Comparison of ENCODE assay signal across 29 cellular contexts in the genomic region with DNA sequence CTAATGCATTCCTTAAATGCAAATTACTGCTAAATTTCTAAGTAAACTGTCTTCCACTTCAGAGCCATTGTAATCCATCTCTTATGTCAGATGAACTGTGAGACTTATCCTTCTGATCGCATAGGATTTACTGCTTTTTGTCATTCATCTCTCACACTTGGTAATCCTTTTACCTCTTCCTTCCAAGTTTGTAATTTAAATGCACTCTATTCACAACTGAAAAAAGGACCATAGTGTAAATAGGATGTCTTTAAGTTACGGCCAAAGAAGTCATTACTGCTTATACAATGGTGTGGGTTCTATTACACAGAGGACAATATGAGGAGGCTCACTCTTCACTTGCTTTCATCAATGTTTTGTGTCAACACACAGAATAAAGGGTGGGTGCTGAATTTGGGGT.
"Had no signal": no experiment of that assay in that cellular context is flagged by ENCODE, and none has a peak within 500 bp of the region (broad histone marks: within the 10 kb centered on the region; RNA-seq: fewer than 3 reads in every experiment).

No MANE protein-coding gene starts in this region.

- H3K36me3 ChIP-seq: esophagus squamous epithelium, suprapubic skin, transverse colon, upper lobe of right lung, uterus had no signal

- H3K9me3 Mint-ChIP-seq: memory B cell; naive B cell; natural killer cell treated with Interleukin-12 subunit alpha and Interleukin-12 subunit beta and Interleukin-15 and Interleukin-18, amount 100 ng/mL, for 72 hours; neural crest cell; stimulated activated naive CD8-positive, alpha-beta T cell treated with anti-CD3 and anti-CD28 coated beads, Interleukin-15, amount 100 ng/mL, for 72 hours had no signal

- H3K4me3 Mint-ChIP-seq: memory B cell; naive B cell; natural killer cell treated with Interleukin-12 subunit alpha and Interleukin-12 subunit beta and Interleukin-15 and Interleukin-18, amount 100 ng/mL, for 72 hours; neural crest cell; stimulated activated naive CD8-positive, alpha-beta T cell treated with anti-CD3 and anti-CD28 coated beads, Interleukin-15, amount 100 ng/mL, for 72 hours had no signal

- H3K4me1 ChIP-seq: esophagus squamous epithelium, heart right ventricle, parathyroid adenoma, suprapubic skin, transverse colon, upper lobe of right lung, uterus had no signal

- DNase-seq: dermis blood vessel endothelial cell; effector memory CD4-positive, alpha-beta T cell; esophagus squamous epithelium; foreskin melanocyte; glutamatergic neuron; heart right ventricle; hippocampal formation; kidney; naive B cell; stimulated activated CD4-positive, alpha-beta T cell treated with anti-CD3 and anti-CD28 coated beads, Interleukin-12 subunit alpha, Interleukin-12 subunit beta, amount 100 ng/mL, for 4 hours; stimulated activated CD4-positive, alpha-beta T cell treated with anti-CD3 and anti-CD28 coated beads, Interleukin-1b, Interleukin-23, amount 100 ng/mL, for 48 hours; stimulated activated CD4-positive, alpha-beta T cell treated with anti-CD3 and anti-CD28 coated beads, Interleukin-4, amount 100 ng/mL, for 1 hour; stimulated activated CD8-positive, alpha-beta memory T cell treated with anti-CD3 and anti-CD28 coated beads, Interleukin-4, amount 100 ng/mL, for 48 hours; stimulated activated naive CD4-positive, alpha-beta T cell; stimulated activated naive CD8-positive, alpha-beta T cell treated with anti-CD3 and anti-CD28 coated beads, Interleukin-15, amount 100 ng/mL, for 72 hours; transverse colon; upper lobe of right lung; uterus had no signal

- H3K27me3 Mint-ChIP-seq: memory B cell; naive B cell; natural killer cell treated with Interleukin-12 subunit alpha and Interleukin-12 subunit beta and Interleukin-15 and Interleukin-18, amount 100 ng/mL, for 72 hours; progenitor cell of endocrine pancreas; stimulated activated naive CD8-positive, alpha-beta T cell treated with anti-CD3 and anti-CD28 coated beads, Interleukin-15, amount 100 ng/mL, for 72 hours had no signal

- H3K4me2 ChIP-seq: smooth muscle cell had no signal

- H3K9ac ChIP-seq: parathyroid adenoma had no signal

- H2AFZ ChIP-seq: parathyroid adenoma had no signal

- ATAC-seq: heart right ventricle; left lobe of liver; natural killer cell treated with Interleukin-12 subunit alpha and Interleukin-12 subunit beta and Interleukin-15 and Interleukin-18, amount 100 ng/mL, for 72 hours; sciatic nerve; stimulated activated naive CD8-positive, alpha-beta T cell treated with anti-CD3 and anti-CD28 coated beads, Interleukin-15, amount 100 ng/mL, for 72 hours; upper lobe of right lung had no signal

- H3K27me3 ChIP-seq: esophagus squamous epithelium, heart right ventricle, suprapubic skin, transverse colon, upper lobe of right lung, uterus had no signal

- H3K27ac ChIP-seq: coronary artery, esophagus squamous epithelium, heart right ventricle, parathyroid adenoma, suprapubic skin, transverse colon, upper lobe of right lung, uterus had no signal

- H3K4me3 ChIP-seq: coronary artery, esophagus squamous epithelium, heart right ventricle, lung, smooth muscle cell, suprapubic skin, transverse colon, upper lobe of right lung, uterus had no signal

- H3K36me3 Mint-ChIP-seq: memory B cell; natural killer cell treated with Interleukin-12 subunit alpha and Interleukin-12 subunit beta and Interleukin-15 and Interleukin-18, amount 100 ng/mL, for 72 hours had no signal

- H3K4me1 Mint-ChIP-seq: memory B cell; naive B cell; stimulated activated naive CD8-positive, alpha-beta T cell treated with anti-CD3 and anti-CD28 coated beads, Interleukin-15, amount 100 ng/mL, for 72 hours had no signal

- H3K9me3 ChIP-seq: esophagus squamous epithelium, heart right ventricle, suprapubic skin, transverse colon, upper lobe of right lung, uterus had no signal

- H3K27ac Mint-ChIP-seq: memory B cell; natural killer cell treated with Interleukin-12 subunit alpha and Interleukin-12 subunit beta and Interleukin-15 and Interleukin-18, amount 100 ng/mL, for 72 hours; progenitor cell of endocrine pancreas; stimulated activated naive CD8-positive, alpha-beta T cell treated with anti-CD3 and anti-CD28 coated beads, Interleukin-15, amount 100 ng/mL, for 72 hours had no signal

- H3K79me2 ChIP-seq: parathyroid adenoma had no signal
